ENCODE assay signal across 13 cellular contexts in genomic region chr10:128324058-128324457, GRCh38.
DNase-seq lines count a peak whose midpoint lies in the region; ATAC-seq, FAIRE-seq and TF ChIP-seq lines count a peak whose summit lies in the region.
"Had no signal": no experiment of that assay in that cellular context is flagged by ENCODE, and none has a peak within 500 bp of the region (broad histone marks: within the 10 kb centered on the region; RNA-seq: fewer than 3 reads in every experiment).

No MANE protein-coding gene starts in this region.

- in situ Hi-C loops in K562 (cut with MboI) = no loop called here

- TF ChIP-seq RAD21 in HCT116 (IDR thresholded peaks at IDR 0.05; ENCODE audit: low read depth) (peak; percentile 58), K562 (CRISPR knock-in tag; conservative IDR thresholded peaks at IDR 0.05 in 1 of 2, IDR thresholded peaks at IDR 0.05 in 1 of 2) (peak in 1 of 2 experiments; percentile 52; a peak in 2 of 4 replicates)

- TF ChIP-seq EP300 in K562 (IDR thresholded peaks at IDR 0.05; ENCODE audit: low read length) = no peak

- TF ChIP-seq CTCF in D721Med (IDR thresholded peaks at IDR 0.05; ENCODE audit: insufficient read depth, missing control alignments) (peak; percentile 18), HCT116 (IDR thresholded peaks at IDR 0.05 in 2 of 3, conservative IDR thresholded peaks at IDR 0.05 in 1 of 3; ENCODE audit: borderline replicate concordance in 1 of 3, insufficient read depth in 1 of 3, low read depth in 2 of 3, low read length in 2 of 3) (0 out of 6 replicates have a peak, but pooled peaks of 2 of the 3 experiments have one; percentile 4 to 8), K562 (IDR thresholded peaks at IDR 0.05 in 2 of 3, conservative IDR thresholded peaks at IDR 0.05 in 1 of 3; ENCODE audit: insufficient read depth in 2 of 3, low read depth in 1 of 3, low read length in 3 of 3) (peak; percentile 46 to 62 (median 52); a peak in 5 of 6 replicates)

- H4K5ac ChIP-seq in mesendoderm (ENCODE audit: low read length) = no peak overlapping the region

- TF ChIP-seq POLR2A in HCT116 (IDR thresholded peaks at IDR 0.05; ENCODE audit: borderline replicate concordance, extremely low read depth, insufficient read depth, insufficient read length) (no peak), K562 (conservative IDR thresholded peaks at IDR 0.05) (no peak)

- CTCF ChIA-PET in HCT116 (lab: Charles Lee) (no interaction called here), K562 (lab: Yijun Ruan, JAX; ENCODE audit: low intra/inter-chr PET ratio) (no interaction called here)

- H3K18ac ChIP-seq in mesendoderm (ENCODE audit: low read length) = no peak overlapping the region

- H3K9me3 ChIP-seq in HCT116 (ENCODE audit: control insufficient read depth in 1 of 2, insufficient read depth in 1 of 2, low read depth in 1 of 2, low read length in 2 of 2) (no peaks in the 10 kb centered on the region), K562 (replicated peaks; ENCODE audit: control insufficient read depth, insufficient read depth, low read depth, low read length) (no peaks in the 10 kb centered on the region)
- H3K9me3 ChIP-seq: HAP-1, ovary had no signal

- BruUV-seq in HCT116 (replicated peaks; lab: Mats Ljungman, UMichigan) (no TSS peak), K562 (replicated peaks; lab: Mats Ljungman, UMichigan) (no TSS peak)

- ATAC-seq in HCT116 (peak; percentile 90), K562 (peak; percentile 100), HG03571 (IDR thresholded peaks at IDR 0.05; ENCODE audit: unreplicated experiment) (no peak)

- H2BK5ac ChIP-seq in mesendoderm (ENCODE audit: low read length) = no peak overlapping the region

- WGBS in K562 (ENCODE audit: insufficient coverage, low coverage, missing lambda C conversion rate) = 5% methylated on average over 9 of the region's 10 CpGs
- WGBS in mesendoderm (ENCODE audit: extremely low coverage, insufficient coverage, low lambda C conversion rate) = no CpG with 5 or more reads among the region's 10 CpGs

- H3K79me1 ChIP-seq in mesendoderm (ENCODE audit: low read length) = no peaks in the 10 kb centered on the region

- H3K27ac ChIP-seq in HCT116 (ENCODE audit: low read depth, low read length) = no peak overlapping the region
- no peak overlapping the region for H3K27ac ChIP-seq in K562 (ENCODE audit: extremely low read depth, low read depth, low read length)
- H3K27ac ChIP-seq in mesendoderm (ENCODE audit: low read depth, low read length) = no peak overlapping the region
- H3K27ac ChIP-seq: ovary had no signal

- H2BK15ac ChIP-seq in mesendoderm (replicated peaks; ENCODE audit: low read depth) = no peak overlapping the region

- H3K79me2 ChIP-seq in HCT116 (ENCODE audit: insufficient read depth, low read length) (no peaks in the 10 kb centered on the region), K562 (ENCODE audit: control insufficient read depth, insufficient read depth, low read length) (no peaks in the 10 kb centered on the region), mesendoderm (ENCODE audit: control insufficient read depth, insufficient read depth, low read length) (no peaks in the 10 kb centered on the region)

- POLR2A ChIA-PET in HCT116 (lab: Charles Lee) = no interaction called here
- POLR2A ChIA-PET in K562 (lab: Yijun Ruan, JAX) = interaction anchor here (1.9 kb wide), 1 partner anchor 9 kb away, joined by 9 read pairs; no protein-coding TSS in a partner anchor

- no peak overlapping the region for H2AFZ ChIP-seq in HCT116 (ENCODE audit: low read depth, low read length, poor library complexity, severe bottlenecking)
- no peak overlapping the region for H2AFZ ChIP-seq in K562 (ENCODE audit: low read depth, low read length)

- RAD21 ChIA-PET in HCT116 (lab: Charles Lee; ENCODE audit: low non-redundant PET in 1 of 2, low total read pairs in 2 of 2, uncharacterized antibody in 2 of 2, unreplicated experiment in 2 of 2) = no interaction called here

- H3K4me1 ChIP-seq in HCT116 (ENCODE audit: control insufficient read depth in 1 of 2, insufficient read depth in 2 of 2, low read length in 2 of 2) (no peaks in the 10 kb centered on the region), K562 (replicated peaks in 1 of 2; ENCODE audit: control insufficient read depth in 2 of 2, insufficient read depth in 2 of 2, low read length in 2 of 2) (no peaks in the 10 kb centered on the region), mesendoderm (ENCODE audit: control insufficient read depth, low read depth, low read length) (no peaks in the 10 kb centered on the region)
- H3K4me1 ChIP-seq: HAP-1 had no signal

- H4K20me1 ChIP-seq in HCT116 (ENCODE audit: insufficient read depth) = no peaks in the 10 kb centered on the region
- no peaks in the 10 kb centered on the region for H4K20me1 ChIP-seq in K562 (replicated peaks; ENCODE audit: control insufficient read depth, insufficient read depth, low read length)

- H4K8ac ChIP-seq in mesendoderm (ENCODE audit: low read depth, low read length) = no peak overlapping the region

- H3K27me3 ChIP-seq in HCT116 (ENCODE audit: insufficient read depth, low read length) = 0 out of 2 replicates have a peak, but pooled peaks cover 35% of the 10 kb centered on the region
- peaks cover 0 to 23% of the 10 kb centered on the region in 2 experiments; a peak in 3 of 5 replicates for H3K27me3 ChIP-seq in K562 (ENCODE audit: control insufficient read depth in 2 of 2, insufficient read depth in 2 of 2, low read length in 2 of 2)
- no peaks in the 10 kb centered on the region for H3K27me3 ChIP-seq in mesendoderm (ENCODE audit: insufficient read depth, low read length, poor library complexity)
- H3K27me3 ChIP-seq: ovary had no signal

- no peak overlapping the region for H3K9ac ChIP-seq in HCT116 (ENCODE audit: low read length)
- no peak overlapping the region for H3K9ac ChIP-seq in K562 (ENCODE audit: insufficient read depth in 1 of 2, low read depth in 2 of 2, low read length in 2 of 2)
- no peak overlapping the region for H3K9ac ChIP-seq in mesendoderm (ENCODE audit: low read length)

- H3K4me3 ChIP-seq in HCT116 (replicated peaks in 1 of 2; ENCODE audit: low read depth in 1 of 2, low read length in 2 of 2) = no peak overlapping the region
- H3K4me3 ChIP-seq in K562 = no peak overlapping the region
- H3K4me3 ChIP-seq in mesendoderm (ENCODE audit: low read length) = no peak overlapping the region
- H3K4me3 ChIP-seq: HAP-1, ovary had no signal

- intact Hi-C loops in HCT116 (cut with micrococcal nuclease) = no loop called here
- intact Hi-C loops in K562 (cut with micrococcal nuclease) = loop anchor here (5.0 kb wide), 1 partner anchor 538 kb away; no protein-coding TSS in a partner anchor

- no peak for FAIRE-seq in D721Med (lab: Jason Lieb, UNC)
- FAIRE-seq in K562 (lab: Jason Lieb, UNC) = peak; percentile 65
- FAIRE-seq: endometrium, islet of Langerhans had no signal

- no peaks in the 10 kb centered on the region for H3K9me1 ChIP-seq in K562 (ENCODE audit: control insufficient read depth, insufficient read depth, low read length)

- H2BK120ac ChIP-seq in mesendoderm (ENCODE audit: low read depth, low read length) = no peak overlapping the region

- no peak overlapping the region for H2AK5ac ChIP-seq in mesendoderm (ENCODE audit: low read length)

- DNase-seq in D721Med (ENCODE audit: insufficient read length, low spot score) (no peak), HCT116 (ENCODE audit: low read depth, low spot score) (no peak), K562 (ENCODE audit: extremely low read depth in 1 of 4, low spot score in 3 of 4) (peak; percentile 24 to 67 (median 42)), mesendoderm (peak; percentile 80), NCI-H2029 (lab: John Stamatoyannopoulos, UW) (no peak), COR-L47 (lab: John Stamatoyannopoulos, UW) (no peak), RPMI8226 (no peak)
- DNase-seq: NCI-H2029 treated with DMSO at 0.1 percent for 48 hours, ovary had no signal

- no peak overlapping the region for H3K56ac ChIP-seq in mesendoderm (ENCODE audit: low read length)

- H3K23ac ChIP-seq in mesendoderm (ENCODE audit: low read length) = no peak overlapping the region

- no peaks in the 10 kb centered on the region for H3K9me2 ChIP-seq in HCT116 (ENCODE audit: insufficient read depth)

- H3K4me2 ChIP-seq in HCT116 (ENCODE audit: low read length) (no peak overlapping the region), K562 (ENCODE audit: insufficient read depth, low read length) (no peak overlapping the region), mesendoderm (ENCODE audit: low read length) (no peak overlapping the region)

- H3K36me3 ChIP-seq in HCT116 (ENCODE audit: control insufficient read depth in 1 of 2, insufficient read depth in 2 of 2, low read length in 2 of 2) (no peaks in the 10 kb centered on the region), K562 (ENCODE audit: control insufficient read depth, insufficient read depth, low read length) (no peaks in the 10 kb centered on the region), mesendoderm (ENCODE audit: control insufficient read depth, insufficient read depth, low read length) (no peaks in the 10 kb centered on the region)
- H3K36me3 ChIP-seq: HAP-1, ovary had no signal

- H3K4ac ChIP-seq in mesendoderm (ENCODE audit: low read depth, low read length) = no peak overlapping the region

TF ChIP-seq in HCT116, 20 proteins besides CTCF, POLR2A, EP300 and RAD21 (continues in another document):
- TF ChIP-seq ZNF274 (IDR thresholded peaks at IDR 0.05; ENCODE audit: low read depth, low read length) (no peak), CEBPB (IDR thresholded peaks at IDR 0.05; ENCODE audit: low read depth) (no peak), POLR2AphosphoS5 (IDR thresholded peaks at IDR 0.05; ENCODE audit: low read depth, low read length) (no peak)
- TF ChIP-seq, protein P1, sequence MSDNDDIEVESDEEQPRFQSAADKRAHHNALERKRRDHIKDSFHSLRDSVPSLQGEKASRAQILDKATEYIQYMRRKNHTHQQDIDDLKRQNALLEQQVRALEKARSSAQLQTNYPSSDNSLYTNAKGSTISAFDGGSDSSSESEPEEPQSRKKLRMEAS (IDR thresholded peaks at IDR 0.05) = no peak

TF ChIP-seq in K562, 482 proteins besides CTCF, POLR2A, EP300 and RAD21 (continues in another document):
- 0 out of 2 replicates have a peak, but pooled peaks have one; percentile 46 for TF ChIP-seq SMC3 (conservative IDR thresholded peaks at IDR 0.05; ENCODE audit: insufficient read depth, low read depth, low read length)
- no peak for TF ChIP-seq NR2C2 (CRISPR knock-in tag; IDR thresholded peaks at IDR 0.05)
- TF ChIP-seq NR2C2 (tag; IDR thresholded peaks at IDR 0.05) = peak; percentile 36; the same call in 1 of the 2 replicates
- TF ChIP-seq FOS (IDR thresholded peaks at IDR 0.05; ENCODE audit: extremely low read depth, insufficient read length) = no peak
- no peak for TF ChIP-seq ZNF143 (CRISPR knock-in tag; IDR thresholded peaks at IDR 0.05)
- no peak for TF ChIP-seq ZNF24 (IDR thresholded peaks at IDR 0.05)

Comparison
In these comparisons a context has a peak if more than half of its experiments do, and no peak if none do; other contexts are left out.
1. DNase-seq: peak in K562 (4 of 4) and mesendoderm (single experiment); none in D721Med (single experiment), HCT116 (single experiment), NCI-H2029 (single experiment), COR-L47 (single experiment) and RPMI8226 (single experiment).
2. Peak in every context shown above with its lines, with median percentiles within 50 percentile points of each other: CTCF ChIP-seq.